ENCODE assay signal across 1 cellular context in the genomic region with DNA sequence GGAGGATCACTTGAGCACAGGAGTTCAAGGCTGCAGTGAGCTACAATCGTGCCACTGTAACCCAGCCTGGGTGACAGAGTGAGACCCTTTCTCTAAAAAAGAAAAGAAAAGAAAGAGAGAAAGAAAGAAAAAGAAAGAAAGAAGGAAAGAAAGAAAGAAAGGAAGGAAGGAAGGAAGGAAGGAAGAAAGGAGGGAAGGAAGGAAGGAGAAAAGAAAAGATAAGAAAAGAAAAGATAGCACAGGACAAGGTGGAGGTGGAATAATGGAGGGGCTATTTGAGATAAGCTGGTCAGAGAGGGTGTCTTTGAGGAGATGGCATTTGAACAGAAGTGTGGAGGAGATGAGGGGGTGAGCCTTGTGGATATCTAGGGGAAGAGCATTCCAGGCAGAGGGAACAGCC.
TF ChIP-seq lines count a peak whose summit lies in the region.

No MANE protein-coding gene starts in this region.

TF ChIP-seq in HepG2, 621 proteins besides CTCF, POLR2A, EP300 and RAD21 (continued from another document):
- TF ChIP-seq, protein P1, sequence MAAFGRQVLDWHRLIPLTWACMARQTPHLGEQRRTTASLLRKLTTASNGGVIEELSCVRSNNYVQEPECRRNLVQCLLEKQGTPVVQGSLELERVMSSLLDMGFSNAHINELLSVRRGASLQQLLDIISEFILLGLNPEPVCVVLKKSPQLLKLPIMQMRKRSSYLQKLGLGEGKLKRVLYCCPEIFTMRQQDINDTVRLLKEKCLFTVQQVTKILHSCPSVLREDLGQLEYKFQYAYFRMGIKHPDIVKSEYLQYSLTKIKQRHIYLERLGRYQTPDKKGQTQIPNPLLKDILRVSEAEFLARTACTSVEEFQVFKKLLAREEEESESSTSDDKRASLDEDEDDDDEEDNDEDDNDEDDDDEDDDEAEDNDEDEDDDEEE (CRISPR knock-in tag; IDR thresholded peaks at IDR 0.05), result no peak
- TF ChIP-seq ZNF709 (CRISPR knock-in tag; IDR thresholded peaks at IDR 0.05), result no peak
- TF ChIP-seq, protein P2, sequence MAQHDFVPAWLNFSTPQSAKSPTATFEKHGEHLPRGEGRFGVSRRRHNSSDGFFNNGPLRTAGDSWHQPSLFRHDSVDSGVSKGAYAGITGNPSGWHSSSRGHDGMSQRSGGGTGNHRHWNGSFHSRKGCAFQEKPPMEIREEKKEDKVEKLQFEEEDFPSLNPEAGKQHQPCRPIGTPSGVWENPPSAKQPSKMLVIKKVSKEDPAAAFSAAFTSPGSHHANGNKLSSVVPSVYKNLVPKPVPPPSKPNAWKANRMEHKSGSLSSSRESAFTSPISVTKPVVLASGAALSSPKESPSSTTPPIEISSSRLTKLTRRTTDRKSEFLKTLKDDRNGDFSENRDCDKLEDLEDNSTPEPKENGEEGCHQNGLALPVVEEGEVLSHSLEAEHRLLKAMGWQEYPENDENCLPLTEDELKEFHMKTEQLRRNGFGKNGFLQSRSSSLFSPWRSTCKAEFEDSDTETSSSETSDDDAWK (CRISPR knock-in tag; IDR thresholded peaks at IDR 0.05), result no peak
- no peak for TF ChIP-seq EEA1 (CRISPR knock-in tag; IDR thresholded peaks at IDR 0.05; ENCODE audit: borderline replicate concordance)
- TF ChIP-seq ZNF556 (CRISPR knock-in tag; IDR thresholded peaks at IDR 0.05; ENCODE audit: borderline replicate concordance), result no peak
- no peak for TF ChIP-seq NR0B2 (CRISPR knock-in tag; IDR thresholded peaks at IDR 0.05)
- no peak for TF ChIP-seq HNRNPLL (IDR thresholded peaks at IDR 0.05; ENCODE audit: low read depth, low read length, poor library complexity, severe bottlenecking)
- no peak for TF ChIP-seq PCBP2 (optimal IDR thresholded peaks at IDR 0.05; ENCODE audit: low read depth, low read length, poor library complexity, severe bottlenecking)
- TF ChIP-seq NFIC (IDR thresholded peaks at IDR 0.05; ENCODE audit: low read length), result no peak
- no peak for TF ChIP-seq ZNF530 (CRISPR knock-in tag; IDR thresholded peaks at IDR 0.05; ENCODE audit: low read depth)
- TF ChIP-seq RAD51 (IDR thresholded peaks at IDR 0.05; ENCODE audit: borderline replicate concordance), result 0 out of 2 replicates have a peak, but pooled peaks have one; percentile 18
- TF ChIP-seq CEBPG (CRISPR knock-in tag; IDR thresholded peaks at IDR 0.05), result no peak
- TF ChIP-seq ZC3H4 (CRISPR knock-in tag; IDR thresholded peaks at IDR 0.05; ENCODE audit: borderline replicate concordance), result no peak
- TF ChIP-seq MAF1 (CRISPR knock-in tag; IDR thresholded peaks at IDR 0.05; ENCODE audit: borderline replicate concordance), result no peak
- TF ChIP-seq TMF1 (CRISPR knock-in tag; IDR thresholded peaks at IDR 0.05; ENCODE audit: low read depth), result no peak
- TF ChIP-seq FOXA1 (IDR thresholded peaks at IDR 0.05), result 0 out of 2 replicates have a peak, but pooled peaks have one; percentile 47
- TF ChIP-seq FOXA1 (CRISPR knock-in tag; IDR thresholded peaks at IDR 0.05), result no peak
- no peak for TF ChIP-seq ZNF10 (CRISPR knock-in tag; IDR thresholded peaks at IDR 0.05; ENCODE audit: borderline replicate concordance, low read depth)
